In the genomic region with DNA sequence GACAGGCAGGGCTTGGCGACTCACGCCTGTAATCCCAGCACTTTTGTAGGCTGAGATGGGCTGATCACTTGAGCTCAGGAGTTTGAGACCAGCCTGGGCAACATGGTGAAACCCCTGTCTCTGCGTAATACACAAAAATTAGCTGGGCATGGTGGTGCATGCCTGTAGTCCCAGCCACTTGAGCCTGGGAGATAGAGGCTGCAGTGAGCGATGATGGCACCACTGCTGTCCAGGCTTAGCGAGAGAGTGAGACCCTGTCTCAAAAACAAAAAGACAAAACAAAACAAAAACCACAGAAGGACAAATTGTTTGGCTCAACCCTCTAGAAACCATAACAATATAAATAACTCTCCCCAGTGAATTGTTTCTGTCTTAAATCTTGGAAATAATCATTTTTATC, we compare ENCODE assay signal across 21 cellular contexts.
"Had no signal": no experiment of that assay in that cellular context is flagged by ENCODE, and none has a peak within 500 bp of the region (broad histone marks: within the 10 kb centered on the region; RNA-seq: fewer than 3 reads in every experiment).

No MANE protein-coding gene starts in this region.

- H3K4me3 ChIP-seq: cardiac muscle cell, MG63 had no signal

- H3K36me3 ChIP-seq: brain microvascular endothelial cell, cardiac muscle cell had no signal

- ATAC-seq: activated CD8-positive, alpha-beta memory T cell treated with anti-CD3 and anti-CD28 coated beads, Interleukin-2, amount 10 ng/mL, durations not matched to agents 7 days and 5 days; activated T-cell treated with anti-CD3 and anti-CD28 coated beads, Interleukin-2, amount 50 U/mL, for 4 hours had no signal

- H3K27me3 ChIP-seq: brain microvascular endothelial cell, cardiac muscle cell, MG63 had no signal

- H3K9me3 ChIP-seq: MG63 had no signal

- DNase-seq: activated B cell treated with CpG ODN at 0.5 μM for 24 hours; activated CD4-positive, alpha-beta T cell treated with anti-CD3 and anti-CD28 coated beads for 1 hour; activated CD4-positive, alpha-beta T cell treated with anti-CD3 and anti-CD28 coated beads, Interleukin-2, amount 10 ng/mL, durations not matched to agents 24 days and 14 days; activated CD4-positive, alpha-beta T cell treated with anti-CD3 and anti-CD28 coated beads, Interleukin-2, amount 50 U/mL, for 48 hours; activated CD8-positive, alpha-beta memory T cell treated with anti-CD3 and anti-CD28 coated beads, Interleukin-2, amount 10 ng/mL, durations not matched to agents 7 days and 5 days; activated effector memory CD4-positive, alpha-beta T cell treated with anti-CD3 and anti-CD28 coated beads, Interleukin-2, amount 50 U/mL, for 16 hours; activated naive CD4-positive, alpha-beta T cell treated with anti-CD3 and anti-CD28 coated beads for 36 hours; activated T-cell treated with anti-CD3 and anti-CD28 coated beads, Interleukin-2, amount 50 U/mL, for 4 hours; amygdala; brain microvascular endothelial cell; MG63; MV-4-11; NCI-H1105; NCI-H1436; NCI-H1694 treated with DMSO at 0.1 percent for 48 hours; NCI-H2081; NCI-H510A treated with DMSO at 0.1 percent for 48 hours; SHP77 treated with DMSO at 0.1 percent for 48 hours; T-helper 2 cell; T1000 had no signal

- H3K27ac ChIP-seq: brain microvascular endothelial cell, cardiac muscle cell had no signal
